23 cellular contexts compared by ENCODE assay signal in the genomic region with DNA sequence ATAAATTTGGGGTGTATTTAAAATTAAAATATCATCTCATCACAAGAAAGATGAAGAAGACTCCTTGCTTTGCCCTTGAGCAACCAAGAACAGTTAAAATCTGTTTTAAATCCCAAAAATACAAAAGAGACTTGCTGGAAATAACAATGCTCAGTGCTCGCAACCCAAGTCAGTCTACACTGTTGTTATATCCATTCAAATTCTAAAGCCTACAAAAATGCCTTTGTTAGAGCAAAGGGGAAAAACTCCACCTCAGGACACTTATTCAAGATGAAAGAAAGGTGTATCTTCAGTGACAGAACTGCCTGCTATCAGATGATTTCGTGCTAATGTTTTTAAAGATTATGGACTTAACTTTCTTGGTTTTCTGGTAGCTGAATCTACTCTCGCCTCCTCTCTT.
"Had no signal": no experiment of that assay in that cellular context is flagged by ENCODE, and none has a peak within 500 bp of the region (broad histone marks: within the 10 kb centered on the region; RNA-seq: fewer than 3 reads in every experiment).

No MANE protein-coding gene starts in this region.

- ATAC-seq: Right ventricle myocardium inferior, SK-N-SH treated with all-trans-retinoic acid at 6 μM for 48 hours had no signal

- H3K27ac ChIP-seq: HL-60, PC-9, Peyer's patch, SJCRH30 had no signal

- H3K27me3 ChIP-seq: MG63, Peyer's patch, SJCRH30 had no signal

- H3K4me3 ChIP-seq: MG63, PC-9, Peyer's patch, SJCRH30 had no signal

- DNase-seq: Karpas-422, KBM-7, MG63, NCI-H1092, NCI-H1105 treated with DMSO at 0.1 percent for 48 hours, NCI-H1417 treated with DMSO at 0.1 percent for 48 hours, NCI-H187, NCI-H2029, NCI-H2081 treated with DMSO at 0.1 percent for 48 hours, NCI-H2171, NCI-H226, NCI-H446, NCI-H510A, NCI-H524 treated with DMSO at 0.1 percent for 48 hours, NCI-H69, NCI-H774, PC-9, Peyer's patch, SHP77 treated with DMSO at 0.1 percent for 48 hours, SJCRH30 had no signal

- H2AFZ ChIP-seq: PC-9 had no signal

- H3K4me1 ChIP-seq: Peyer's patch had no signal

- H3K4me2 ChIP-seq: PC-9 had no signal

- H3K36me3 ChIP-seq: MG63, Peyer's patch, SJCRH30 had no signal
